In genomic region chr11:74170694-74171629, GRCh38 we compare ENCODE assay signal across 9 cellular contexts. TPM values are rescaled to one million over a fixed set of nuclear protein-coding genes. Genes with fewer than 3 reads are reported as not detected.
A peak's percentile ranks its signal among the peaks of the same experiment; 100 is the strongest.
DNase-seq lines count a peak whose midpoint lies in the region; ATAC-seq and TF ChIP-seq lines count a peak whose summit lies in the region.
"Had no signal": no experiment of that assay in that cellular context is flagged by ENCODE, and none has a peak within 500 bp of the region (broad histone marks: within the 10 kb centered on the region; RNA-seq: fewer than 3 reads in every experiment).

Gene C2CD3 (minus strand): TSS chr11:74171002. CDS start chr11:74170792, 210 bp downstream.
Gene PPME1 (plus strand): TSS chr11:74171289. CDS start chr11:74171422, 133 bp downstream.

- no peak within 1 kb of the TSS for H3K4me3 Mint-ChIP-seq in WTC11
- no peak within 1 kb of the TSS for H3K4me3 Mint-ChIP-seq in immature natural killer cell
- H3K4me3 Mint-ChIP-seq: activated naive CD8-positive, alpha-beta T cell had no signal

- H3K9me3 Mint-ChIP-seq in WTC11 (no peaks in the 10 kb centered on the region), immature natural killer cell (no peaks in the 10 kb centered on the region)

- peak within 1 kb of the TSS; percentile 93 for H3K27ac ChIP-seq in caudate nucleus (ENCODE audit: low read depth, low read length)

- H3K36me3 Mint-ChIP-seq in WTC11 (peaks cover 16% of the 10 kb centered on the region), immature natural killer cell (peaks cover 0 to 15% (median 7%) of the 10 kb centered on the region in 3 donors)

- peak; percentile 95 for ATAC-seq in GM19023 (IDR thresholded peaks at IDR 0.05; ENCODE audit: unreplicated experiment)
- ATAC-seq in HG03196 (IDR thresholded peaks at IDR 0.05; ENCODE audit: unreplicated experiment): peak; percentile 92
- ATAC-seq in WTC11: peak; percentile 96

- CTCF ChIA-PET in WTC11 (lab: Charles Lee): interaction anchor here (0.7 to 1.6 kb wide), 10 partner anchors 15 to 278 kb away, joined by 3 to 6 read pairs (median 4); partner anchors contain the start of gene UCP2

- H3K27ac Mint-ChIP-seq in WTC11 (no peak within 1 kb of the TSS), immature natural killer cell (no peak within 1 kb of the TSS)
- H3K27ac Mint-ChIP-seq: activated naive CD8-positive, alpha-beta T cell had no signal

- DNase-seq in AG09319 (ENCODE audit: extremely low read depth, low read depth) (peak; percentile 99), NCI-H226 (peak; percentile 100), WTC11 (ENCODE audit: low spot score) (peak; percentile 98), caudate nucleus (lab: John Stamatoyannopoulos, UW) (peak; percentile 85 to 100 (median 98)), immature natural killer cell (peak; percentile 97 to 98 (median 98)), smooth muscle cell of the brain vasculature (ENCODE audit: low read depth, low spot score) (peak; percentile 99)

- H3K27me3 Mint-ChIP-seq in WTC11 (ENCODE audit: low read depth) (no peaks in the 10 kb centered on the region), immature natural killer cell (ENCODE audit: low read depth in 3 of 3) (no peaks in the 10 kb centered on the region)
- H3K27me3 Mint-ChIP-seq: activated naive CD8-positive, alpha-beta T cell had no signal

- H3K4me1 Mint-ChIP-seq in WTC11 (peaks cover 3% of the 10 kb centered on the region), immature natural killer cell (peaks cover 0 to 5% of the 10 kb centered on the region in 2 donors)

- TF ChIP-seq CTCF in AG09319 (IDR thresholded peaks at IDR 0.05; ENCODE audit: low read depth, low read length) (peak; percentile 54), WTC11 (IDR thresholded peaks at IDR 0.05) (no peak)

- POLR2A ChIA-PET in WTC11 (lab: Charles Lee): interaction anchor here (0.5 to 0.9 kb wide), 2 partner anchors 21 to 286 kb away, joined by 3 to 4 read pairs; no protein-coding TSS in a partner anchor

TF ChIP-seq in WTC11, 78 proteins besides CTCF, POLR2A, EP300 and RAD21 (continues in another document):
- 0 out of 2 replicates have a peak, but pooled peaks have one; percentile 52 for TF ChIP-seq MAX (CRISPR knock-in tag; IDR thresholded peaks at IDR 0.05)
- TF ChIP-seq NFYB (CRISPR knock-in tag; conservative IDR thresholded peaks at IDR 0.05; ENCODE audit: low read depth): peak; percentile 52
- TF ChIP-seq FOXP1 (CRISPR knock-in tag; IDR thresholded peaks at IDR 0.05; ENCODE audit: borderline replicate concordance): 0 out of 2 replicates have a peak, but pooled peaks have one; percentile 28
- peak; percentile 44; the same call in 1 of the 2 replicates for TF ChIP-seq FOXK1 (CRISPR knock-in tag; IDR thresholded peaks at IDR 0.05)
- TF ChIP-seq GABPB1 (CRISPR knock-in tag; IDR thresholded peaks at IDR 0.05): peak; percentile 76
- peak; percentile 92 for TF ChIP-seq SP1 (CRISPR knock-in tag; conservative IDR thresholded peaks at IDR 0.05)
- 0 out of 2 replicates have a peak, but pooled peaks have one; percentile 34 for TF ChIP-seq ARID4B (CRISPR knock-in tag; IDR thresholded peaks at IDR 0.05; ENCODE audit: borderline replicate concordance)
- TF ChIP-seq HMGA2 (CRISPR knock-in tag; IDR thresholded peaks at IDR 0.05): peak; percentile 5; the same call in 1 of the 2 replicates
- peak; percentile 76; the same call in 1 of the 2 replicates for TF ChIP-seq ZBTB21 (CRISPR knock-in tag; IDR thresholded peaks at IDR 0.05; ENCODE audit: borderline replicate concordance)
- TF ChIP-seq CREM (CRISPR knock-in tag; IDR thresholded peaks at IDR 0.05): peak; percentile 82; the same call in 1 of the 2 replicates
- TF ChIP-seq E2F5 (CRISPR knock-in tag; IDR thresholded peaks at IDR 0.05): peak; percentile 85
- 0 out of 2 replicates have a peak, but pooled peaks have one; percentile 36 for TF ChIP-seq HMGXB4 (CRISPR knock-in tag; IDR thresholded peaks at IDR 0.05)
- no peak for TF ChIP-seq ZNF263 (CRISPR knock-in tag; IDR thresholded peaks at IDR 0.05; ENCODE audit: low read depth)
- no peak for TF ChIP-seq IRF2 (CRISPR knock-in tag; IDR thresholded peaks at IDR 0.05; ENCODE audit: borderline replicate concordance, low read depth)
- TF ChIP-seq ZNF512 (CRISPR knock-in tag; IDR thresholded peaks at IDR 0.05; ENCODE audit: borderline replicate concordance): no peak

RNA-seq across cellular contexts. Expression of gene C2CD3, which starts in this region (rescaled TPM):
- 15.0 to 18.7 TPM (median 15.4 TPM) in 3 replicates for total RNA-seq in WTC11 (2021)
- 10 to 100 TPM in 1 of 3 donors, 1 to 10 TPM in 1, under 1 TPM in 1; 0.93 to 16.0 (median 5.1) TPM for polyA plus RNA-seq in immature natural killer cell

RNA-seq across cellular contexts. Expression of gene PPME1, which starts in this region (rescaled TPM):
- 42.5 to 45.2 TPM (median 44.6 TPM) in 3 replicates for total RNA-seq in WTC11 (2021)
- polyA plus RNA-seq in immature natural killer cell: 10 to 100 TPM in 2 of 3 donors, 1 to 10 TPM in 1; 8.3 to 14.9 (median 14.1) TPM

Comparison
In these comparisons a context has a peak if more than half of its experiments do, and no peak if none do; other contexts are left out.
1. Peak in every context shown above with its lines: DNase-seq, ATAC-seq and H3K27ac ChIP-seq.